In the genomic region with DNA sequence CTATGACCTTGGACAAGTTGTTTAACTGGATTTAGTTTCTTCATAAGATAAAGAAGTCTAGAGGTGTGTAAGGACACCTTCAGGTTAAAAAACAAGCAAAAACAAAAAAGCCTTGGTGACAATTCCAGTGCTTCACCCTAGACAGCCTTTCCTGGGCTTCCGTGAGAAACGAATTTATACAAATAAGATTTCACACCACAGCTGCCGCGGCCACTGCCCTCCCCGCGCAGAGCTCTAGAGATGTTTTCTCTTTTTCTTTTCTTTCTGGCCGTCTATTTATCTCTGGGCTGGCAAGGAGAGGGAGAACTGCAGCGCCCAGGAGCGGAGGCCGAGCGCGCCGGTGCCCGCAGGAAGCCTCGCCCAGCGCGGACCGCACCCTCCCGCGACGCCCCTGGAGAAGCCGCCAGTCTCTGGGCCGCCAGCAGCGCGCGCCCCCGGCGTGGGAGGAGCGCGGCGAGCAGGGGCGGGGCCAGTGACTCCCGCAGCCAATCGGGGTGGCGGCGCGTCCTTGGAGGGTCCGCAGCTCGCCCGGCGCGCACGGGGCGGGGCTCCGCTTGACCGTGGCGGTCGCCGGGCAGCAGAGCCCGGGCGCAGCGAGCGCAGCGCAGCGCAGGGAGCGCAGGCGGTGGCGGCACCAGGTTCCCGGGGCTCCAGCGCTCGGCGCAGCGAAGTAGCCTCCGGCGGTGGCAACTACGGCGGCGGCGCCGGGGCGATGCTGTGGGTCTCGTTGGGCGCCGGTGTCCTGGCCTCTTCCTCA, we compare ENCODE assay signal across 8 cellular contexts.
A peak's percentile ranks its signal among the peaks of the same experiment; 100 is the strongest.
DNase-seq lines count a peak whose midpoint lies in the region; ATAC-seq and TF ChIP-seq lines count a peak whose summit lies in the region.

No MANE protein-coding gene starts in this region.

- H3K27me3 ChIP-seq in right cardiac atrium (ENCODE audit: control insufficient read depth, insufficient read depth) (no peaks in the 10 kb centered on the region), prostate gland (replicated peaks; ENCODE audit: insufficient read depth) (no peaks in the 10 kb centered on the region)

- H3K9me3 ChIP-seq in right cardiac atrium (ENCODE audit: control insufficient read depth, low read length) (no peaks in the 10 kb centered on the region), prostate gland (no peaks in the 10 kb centered on the region)

- under 1% methylated on average over 74 of the region's 74 CpGs for WGBS in right cardiac atrium
- under 1% methylated on average over 56 of the region's 74 CpGs for WGBS in prostate gland

- no peaks in the 10 kb centered on the region for H3K36me3 ChIP-seq in prostate gland

- intact Hi-C loops in right cardiac atrium (cut with DNase I) (loop anchor here in 1 of 4 donors (5.0 kb wide), 1 partner anchor 51 kb away; no protein-coding TSS in a partner anchor), prostate gland (cut with DNase I) (no loop called here)

- H3K4me1 ChIP-seq in right cardiac atrium (ENCODE audit: control insufficient read depth, insufficient read depth, low read length) (no peaks in the 10 kb centered on the region), prostate gland (replicated peaks) (no peaks in the 10 kb centered on the region)

- TF ChIP-seq CTCF in GM12864 (IDR thresholded peaks at IDR 0.05; ENCODE audit: low read depth, low read length, missing control alignments) (no peak), prostate gland (IDR thresholded peaks at IDR 0.05) (no peak)

- peak overlapping the region; percentile 54 for H3K4me3 ChIP-seq in GM12864 (ENCODE audit: low read depth, low read length)
- peak overlapping the region; percentile 84 for H3K4me3 ChIP-seq in right cardiac atrium (ENCODE audit: low read length)
- peak overlapping the region; percentile 48 to 55 for H3K4me3 ChIP-seq in prostate gland

- ATAC-seq in HG02642 (IDR thresholded peaks at IDR 0.05; ENCODE audit: poor library complexity, unreplicated experiment) (peak; percentile 100), right cardiac atrium (peak; percentile 99)

- peak; percentile 29 for DNase-seq in GM12864 (ENCODE audit: low read depth)
- DNase-seq in NCI-H1092 treated with DMSO at 0.1 percent for 48 hours (lab: John Stamatoyannopoulos, UW): peak; percentile 79
- DNase-seq in SW480 (ENCODE audit: low spot score): peak; percentile 89
- DNase-seq in amygdala (lab: John Stamatoyannopoulos, UW): peak in 54 of 56 donors; percentile 10 to 89 (median 68)
- DNase-seq in right cardiac atrium: peak; percentile 94 to 98 (median 97)
- DNase-seq in prostate gland (ENCODE audit: low spot score): peak; percentile 70
- peak; percentile 81 for DNase-seq in ureter (ENCODE audit: low spot score)

- no peak for TF ChIP-seq POLR2A in prostate gland (IDR thresholded peaks at IDR 0.05)

- H3K27ac ChIP-seq in right cardiac atrium (ENCODE audit: low read length) (peak overlapping the region; percentile 74), prostate gland (no peak overlapping the region)

Comparison
In these comparisons a context has a peak if more than half of its experiments do, and no peak if none do; other contexts are left out.
1. DNase-seq: peak in every context shown above with its lines; median percentile 97 in right cardiac atrium; 89 in SW480; 81 in ureter; 79 in NCI-H1092 treated with DMSO at 0.1 percent for 48 hours; 70 in prostate gland; 68 in amygdala; 29 in GM12864.